ENCODE assay signal across 9 cellular contexts in genomic region chr2:152573168-152573567, GRCh38.
A peak's percentile ranks its signal among the peaks of the same experiment; 100 is the strongest.
DNase-seq lines count a peak whose midpoint lies in the region; ATAC-seq and TF ChIP-seq lines count a peak whose summit lies in the region.
"Had no signal": no experiment of that assay in that cellular context is flagged by ENCODE, and none has a peak within 500 bp of the region (broad histone marks: within the 10 kb centered on the region; RNA-seq: fewer than 3 reads in every experiment).

No MANE protein-coding gene starts in this region.

- H3K36me3 ChIP-seq in left lung = no peaks in the 10 kb centered on the region
- no peaks in the 10 kb centered on the region for H3K36me3 ChIP-seq in upper lobe of right lung

- in situ Hi-C loops in KBM-7 (cut with MboI; ENCODE audit: low pct_unique_long_range_greater_than_20kb, low sequenced_read_pairs) = no loop called here

- H3K36me3 Mint-ChIP-seq in activated naive CD4-positive, alpha-beta T cell treated with anti-CD3 and anti-CD28 coated beads, Interleukin-2, amount 10 ng/mL, durations not matched to agents 7 days and 5 days = no peaks in the 10 kb centered on the region

- H3K9me3 Mint-ChIP-seq in activated naive CD4-positive, alpha-beta T cell treated with anti-CD3 and anti-CD28 coated beads, Interleukin-2, amount 10 ng/mL, durations not matched to agents 7 days and 5 days = no peaks in the 10 kb centered on the region

- DNase-seq in GM12865 (ENCODE audit: low read depth) (peak; percentile 77), KBM-7 (peak; percentile 68), left lung (no peak), upper lobe of right lung (no peak), AG08396 (ENCODE audit: low spot score) (no peak), HT-29 (ENCODE audit: low spot score) (no peak)
- peak; percentile 25 for DNase-seq in activated naive CD4-positive, alpha-beta T cell treated with anti-CD3 and anti-CD28 coated beads, Interleukin-2, amount 10 ng/mL, durations not matched to agents 7 days and 5 days

- H3K4me1 ChIP-seq in left lung (no peaks in the 10 kb centered on the region), upper lobe of right lung (no peaks in the 10 kb centered on the region)

- peaks cover 3% of the 10 kb centered on the region for H3K4me1 Mint-ChIP-seq in activated naive CD4-positive, alpha-beta T cell treated with anti-CD3 and anti-CD28 coated beads, Interleukin-2, amount 10 ng/mL, durations not matched to agents 7 days and 5 days

- no peaks in the 10 kb centered on the region for H3K9me3 ChIP-seq in left lung
- no peaks in the 10 kb centered on the region for H3K9me3 ChIP-seq in upper lobe of right lung

- ATAC-seq in GM21529 (IDR thresholded peaks at IDR 0.05; ENCODE audit: unreplicated experiment) = peak; percentile 95
- ATAC-seq in left lung = peak; percentile 83
- ATAC-seq in upper lobe of right lung = peak; percentile 93

- CTCF ChIA-PET in activated naive CD4-positive, alpha-beta T cell treated with anti-CD3 and anti-CD28 coated beads, Interleukin-2, amount 10 ng/mL, durations not matched to agents 7 days and 5 days (lab: Charles Lee) = interaction anchor here (0.8 to 1.4 kb wide), 2 partner anchors 63 to 405 kb away, joined by 3 to 6 read pairs; no protein-coding TSS in a partner anchor

- H3K27me3 Mint-ChIP-seq in activated naive CD4-positive, alpha-beta T cell treated with anti-CD3 and anti-CD28 coated beads, Interleukin-2, amount 10 ng/mL, durations not matched to agents 7 days and 5 days = peaks cover 8% of the 10 kb centered on the region

- no peak for TF ChIP-seq CTCF in GM12865 (IDR thresholded peaks at IDR 0.05; ENCODE audit: insufficient read depth, low read depth, low read length, missing control alignments)
- TF ChIP-seq CTCF in left lung (IDR thresholded peaks at IDR 0.05) = no peak
- TF ChIP-seq CTCF in upper lobe of right lung (IDR thresholded peaks at IDR 0.05) = no peak

- no peak overlapping the region for H3K27ac Mint-ChIP-seq in activated naive CD4-positive, alpha-beta T cell treated with anti-CD3 and anti-CD28 coated beads, Interleukin-2, amount 10 ng/mL, durations not matched to agents 7 days and 5 days

- no peak overlapping the region for H3K4me3 Mint-ChIP-seq in activated naive CD4-positive, alpha-beta T cell treated with anti-CD3 and anti-CD28 coated beads, Interleukin-2, amount 10 ng/mL, durations not matched to agents 7 days and 5 days

- H3K4me3 ChIP-seq in GM12865 (ENCODE audit: low read depth, low read length) = no peak overlapping the region
- H3K4me3 ChIP-seq in left lung = no peak overlapping the region
- H3K4me3 ChIP-seq in upper lobe of right lung = no peak overlapping the region
- H3K4me3 ChIP-seq: SK-N-MC had no signal

- H3K27ac ChIP-seq in left lung (peak overlapping the region in 1 of 2 donors; percentile 30), upper lobe of right lung (no peak overlapping the region)
- H3K27ac ChIP-seq: SK-N-MC had no signal

- intact Hi-C loops in left lung (cut with DNase I) (no loop called here), upper lobe of right lung (cut with DNase I) (no loop called here)

- H3K27me3 ChIP-seq in left lung = no peaks in the 10 kb centered on the region
- no peaks in the 10 kb centered on the region for H3K27me3 ChIP-seq in upper lobe of right lung

Comparison
In these comparisons a context has a peak if more than half of its experiments do, and no peak if none do; other contexts are left out.
1. DNase-seq: peak in GM12865 (single experiment), KBM-7 (single experiment) and activated naive CD4-positive, alpha-beta T cell treated with anti-CD3 and anti-CD28 coated beads, Interleukin-2, amount 10 ng/mL, durations not matched to agents 7 days and 5 days (single experiment); none in left lung (0 of 2), upper lobe of right lung (single experiment), AG08396 (single experiment) and HT-29 (single experiment).
2. Peak in every context shown above with its lines, with median percentiles within 50 percentile points of each other: ATAC-seq.